ENCODE assay signal across 18 cellular contexts in genomic region chr16:1743376-1744337, GRCh38. TPM values are rescaled to one million over a fixed set of nuclear protein-coding genes. Genes with fewer than 3 reads are reported as not detected.
DNase-seq lines count a peak whose midpoint lies in the region; ATAC-seq and TF ChIP-seq lines count a peak whose summit lies in the region.
"Had no signal": no experiment of that assay in that cellular context is flagged by ENCODE, and none has a peak within 500 bp of the region (broad histone marks: within the 10 kb centered on the region; RNA-seq: fewer than 3 reads in every experiment).

No MANE protein-coding gene starts in this region.

- no peaks in the 10 kb centered on the region for H3K9me3 Mint-ChIP-seq in MCF 10A (ENCODE audit: unreplicated experiment)

- H3K36me3 ChIP-seq in breast epithelium (no peaks in the 10 kb centered on the region), neuronal stem cell (replicated peaks in 1 of 2; ENCODE audit: control insufficient read depth in 2 of 2, insufficient read depth in 2 of 2, low read length in 2 of 2) (peaks cover 36 to 75% of the 10 kb centered on the region in 2 donors), brain microvascular endothelial cell (replicated peaks) (peaks cover 38% of the 10 kb centered on the region)

- H3K27ac Mint-ChIP-seq in MCF 10A (ENCODE audit: low read depth, unreplicated experiment): no peak overlapping the region

- H3K36me3 Mint-ChIP-seq in MCF 10A (ENCODE audit: insufficient read depth, unreplicated experiment): peaks cover 29% of the 10 kb centered on the region

- H3K27me3 Mint-ChIP-seq in MCF 10A (ENCODE audit: insufficient read depth, unreplicated experiment): no peaks in the 10 kb centered on the region

- no peak for ATAC-seq in omental fat pad (ENCODE audit: low FRiP score)
- ATAC-seq: Panc1 had no signal

- peaks cover 34% of the 10 kb centered on the region for H3K4me1 Mint-ChIP-seq in MCF 10A (ENCODE audit: insufficient read depth, unreplicated experiment)
- H3K4me1 Mint-ChIP-seq: CD14-positive monocyte had no signal

- no peak overlapping the region for H2BK12ac ChIP-seq in neuronal stem cell (ENCODE audit: low read length)

- BruUV-seq in MCF 10A (replicated peaks; lab: Mats Ljungman, UMichigan): no TSS peak

- H3K18ac ChIP-seq in neuronal stem cell (ENCODE audit: low read length): no peak overlapping the region

- H3K4me2 ChIP-seq in neuronal stem cell (ENCODE audit: insufficient read depth, low read length, poor library complexity, severe bottlenecking): no peak overlapping the region

- H3K9ac ChIP-seq in neuronal stem cell (ENCODE audit: low read depth, low read length, poor library complexity): peak overlapping the region; percentile 53

- no peak overlapping the region for H3K4me3 ChIP-seq in breast epithelium
- no peak overlapping the region for H3K4me3 ChIP-seq in neuronal stem cell (ENCODE audit: low read length in 2 of 2)
- H3K4me3 ChIP-seq in brain microvascular endothelial cell (ENCODE audit: low read depth, low read length): no peak overlapping the region

- POLR2A ChIA-PET in MCF 10A (lab: Yijun Ruan, JAX): interaction anchor here (0.6 to 5.3 kb wide), 10 partner anchors 11 to 132 kb away, joined by 3 to 95 read pairs (median 6); partner anchors contain the start of genes EME2, FAHD1, HAGH and JPT2

- no peaks in the 10 kb centered on the region for H3K9me3 ChIP-seq in breast epithelium
- H3K9me3 ChIP-seq in neuronal stem cell (replicated peaks in 1 of 2; ENCODE audit: control insufficient read depth in 2 of 2, insufficient read depth in 1 of 2, low read depth in 1 of 2, low read length in 2 of 2): peaks cover 0 to 18% of the 10 kb centered on the region in 2 donors

- H3K4me3 Mint-ChIP-seq in MCF 10A (ENCODE audit: unreplicated experiment): peak overlapping the region; percentile 25
- H3K4me3 Mint-ChIP-seq: CD14-positive monocyte had no signal

- no peak overlapping the region for H3K23ac ChIP-seq in neuronal stem cell (ENCODE audit: low read depth, low read length, poor library complexity)

- CTCF ChIA-PET in MCF 10A (lab: Yijun Ruan, JAX): interaction anchor here (1.2 to 1.8 kb wide), 3 partner anchors 19 to 38 kb away, joined by 5 to 7 read pairs (median 5); partner anchors contain the start of gene MAPK8IP3

- intact Hi-C loops in MCF 10A (cut with micrococcal nuclease) (loop anchor here (2.0 kb wide), 1 partner anchor 27 kb away; the partner anchor contains the start of gene NME3), breast epithelium (cut with DNase I; ENCODE audit: low total_unique reads) (no loop called here)

- no peak for TF ChIP-seq POLR2A in breast epithelium (IDR thresholded peaks at IDR 0.05)

- H3K4ac ChIP-seq in neuronal stem cell (ENCODE audit: low read length): no peak overlapping the region

- TF ChIP-seq CTCF in MCF 10A (IDR thresholded peaks at IDR 0.05; ENCODE audit: unreplicated experiment) (no peak), breast epithelium (IDR thresholded peaks at IDR 0.05) (no peak), brain microvascular endothelial cell (IDR thresholded peaks at IDR 0.05; ENCODE audit: low read depth, low read length, missing control alignments) (no peak), omental fat pad (IDR thresholded peaks at IDR 0.05) (no peak)

- H2BK5ac ChIP-seq in neuronal stem cell (ENCODE audit: low read length): no peak overlapping the region

- H4K91ac ChIP-seq in neuronal stem cell (ENCODE audit: low read depth, low read length, poor library complexity): no peak overlapping the region

- WGBS in neuronal stem cell (ENCODE audit: extremely low coverage in 2 of 2, insufficient read length in 2 of 2, insufficient replicate concordance in 1 of 2), 2 donors: no CpG with 5 or more reads among the region's 32 CpGs

- no peak overlapping the region for H3K14ac ChIP-seq in neuronal stem cell (ENCODE audit: low read length)

- H2BK120ac ChIP-seq in neuronal stem cell (ENCODE audit: low read depth, low read length): no peak overlapping the region

- no peak overlapping the region for H2AFZ ChIP-seq in neuronal stem cell (ENCODE audit: low read length)

- H2BK15ac ChIP-seq in neuronal stem cell (ENCODE audit: low read length): no peak overlapping the region

- DNase-seq in MCF 10A (ENCODE audit: unreplicated experiment) (peak; percentile 76), breast epithelium (ENCODE audit: low spot score in 2 of 2) (no peak), cerebellar cortex (ENCODE audit: low spot score) (peak; percentile 16), neuronal stem cell (ENCODE audit: low spot score) (no peak), brain microvascular endothelial cell (no peak), omental fat pad (ENCODE audit: low spot score) (no peak), DMS53 treated with DMSO at 0.1 percent for 48 hours (lab: John Stamatoyannopoulos, UW; ENCODE audit: unreplicated experiment) (no peak), dedifferentiated amniotic fluid mesenchymal stem cell (ENCODE audit: extremely low spot score) (no peak)
- DNase-seq: COR-L47, DMS53, HCEC 1CT, NCI-H1092, NCI-H1694, NCI-H2107, NCI-H446, SHP77 treated with DMSO at 0.1 percent for 48 hours had no signal

- no peak overlapping the region for H4K8ac ChIP-seq in neuronal stem cell (ENCODE audit: low read depth, low read length)

- H3K27ac ChIP-seq in breast epithelium: no peak overlapping the region
- H3K27ac ChIP-seq in neuronal stem cell (replicated peaks; ENCODE audit: low read length): no peak overlapping the region
- H3K27ac ChIP-seq in brain microvascular endothelial cell: no peak overlapping the region

- H2AK5ac ChIP-seq in neuronal stem cell (ENCODE audit: low read depth, low read length): no peak overlapping the region

- in situ Hi-C loops in brain microvascular endothelial cell (cut with HindIII; ENCODE audit: low pct_ligation_motif_present, low sequenced_read_pairs): no loop called here

- H3K4me1 ChIP-seq in breast epithelium (no peaks in the 10 kb centered on the region), neuronal stem cell (ENCODE audit: control insufficient read depth in 2 of 2, insufficient read depth in 1 of 2, low read depth in 1 of 2, low read length in 2 of 2) (no peaks in the 10 kb centered on the region)

- peaks cover 9% of the 10 kb centered on the region for H3K79me1 ChIP-seq in neuronal stem cell (ENCODE audit: low read depth, low read length)

- H3K27me3 ChIP-seq in breast epithelium (no peaks in the 10 kb centered on the region), neuronal stem cell (ENCODE audit: control insufficient read depth in 3 of 3, insufficient read depth in 3 of 3, low read depth in 1 of 3, low read length in 3 of 3) (no peaks in the 10 kb centered on the region), brain microvascular endothelial cell (replicated peaks) (no peaks in the 10 kb centered on the region)

RNA-seq across cellular contexts. Expression of gene NME3, which starts 27.7 kb away (rescaled TPM):
- total RNA-seq in MCF 10A (2022): 44.0 and 44.8 TPM in 2 replicates
- 100 to 1,000 TPM in 2 of 3 donors, 10 to 100 TPM in 1; 86.6 to 119 (median 115) TPM for total RNA-seq in breast epithelium
- polyA plus RNA-seq in neuronal stem cell (2013, experiment 1 of 2): 38.5 TPM
- polyA plus RNA-seq in neuronal stem cell (2013, experiment 2 of 2): 35.4 TPM
- total RNA-seq in omental fat pad: 10 to 100 TPM; 51.4 to 83.2 (median 69.6) TPM

RNA-seq across cellular contexts. Expression of gene EME2, which starts 29.0 kb away (rescaled TPM):
- 20.6 TPM in 2 replicates for total RNA-seq in MCF 10A (2022)
- total RNA-seq in breast epithelium: 10 to 100 TPM in 2 of 3 donors, 1 to 10 TPM in 1; 4.6 to 17.4 (median 14.0) TPM
- 3.6 TPM for polyA plus RNA-seq in neuronal stem cell (2013, experiment 1 of 2)
- polyA plus RNA-seq in neuronal stem cell (2013, experiment 2 of 2): 3.3 TPM
- total RNA-seq in omental fat pad: 10 to 100 TPM in 1 of 4 donors, 1 to 10 TPM in 3; 5.9 to 16.2 (median 7.1) TPM

RNA-seq across cellular contexts. Expression of gene MRPS34, which starts 29.3 kb away (rescaled TPM):
- total RNA-seq in MCF 10A (2022) (82.2 and 102 TPM in 2 replicates), breast epithelium (10 to 100 TPM; 85.9 to 95.4 (median 87.8) TPM), omental fat pad (10 to 100 TPM; 56.8 to 84.2 (median 78.6) TPM)
- 108 TPM for polyA plus RNA-seq in neuronal stem cell (2013, experiment 1 of 2)
- 110 TPM for polyA plus RNA-seq in neuronal stem cell (2013, experiment 2 of 2)

RNA-seq across cellular contexts. Expression of gene MAPK8IP3, which starts 37.7 kb away (rescaled TPM):
- total RNA-seq in MCF 10A (2022) (77.4 and 86.6 TPM in 2 replicates), breast epithelium (10 to 100 TPM; 41.1 to 82.6 (median 71.6) TPM), omental fat pad (10 to 100 TPM; 27.3 to 73.3 (median 51.6) TPM)
- polyA plus RNA-seq in neuronal stem cell (2013, experiment 1 of 2): 35.9 TPM
- 36.6 TPM for polyA plus RNA-seq in neuronal stem cell (2013, experiment 2 of 2)

RNA-seq across cellular contexts. Expression of gene SPSB3, which starts 38.7 kb away (rescaled TPM):
- total RNA-seq in MCF 10A (2022) (21.6 and 22.2 TPM in 2 replicates), breast epithelium (100 to 1,000 TPM in 1 of 3 donors, 10 to 100 TPM in 2; 84.9 to 107 (median 88.5) TPM), omental fat pad (10 to 100 TPM; 39.5 to 88.1 (median 50.7) TPM)
- 25.2 TPM for polyA plus RNA-seq in neuronal stem cell (2013, experiment 1 of 2)
- polyA plus RNA-seq in neuronal stem cell (2013, experiment 2 of 2): 23.3 TPM

Comparison
In these comparisons a context has a peak if more than half of its experiments do, and no peak if none do; other contexts are left out.
1. DNase-seq: peak in MCF 10A (single experiment) and cerebellar cortex (single experiment); none in breast epithelium (0 of 2), neuronal stem cell (single experiment), brain microvascular endothelial cell (single experiment), omental fat pad (single experiment), DMS53 treated with DMSO at 0.1 percent for 48 hours (single experiment) and dedifferentiated amniotic fluid mesenchymal stem cell (single experiment).